Comparison of ENCODE assay signal across 8 cellular contexts in genomic region chr17:34980353-34980680, GRCh38. TPM values are rescaled to one million over a fixed set of nuclear protein-coding genes. Genes with fewer than 3 reads are reported as not detected.
A peak's percentile ranks its signal among the peaks of the same experiment; 100 is the strongest.
DNase-seq lines count a peak whose midpoint lies in the region; ATAC-seq and TF ChIP-seq lines count a peak whose summit lies in the region.

LIG3 (plus strand) TSS chr17:34980512; CDS start chr17:34983006, 2,494 bp downstream.

- TF ChIP-seq POLR2A in NB4 (IDR thresholded peaks at IDR 0.05; ENCODE audit: extremely low read depth, insufficient read length) (peak; percentile 79), gastroesophageal sphincter (IDR thresholded peaks at IDR 0.05) (no peak)

- H3K9me3 Mint-ChIP-seq in HFFc6: no peaks in the 10 kb centered on the region
- no peaks in the 10 kb centered on the region for H3K9me3 Mint-ChIP-seq in activated naive CD4-positive, alpha-beta T cell treated with anti-CD3 and anti-CD28 coated beads for 36 hours

- H3K36me3 ChIP-seq in gastroesophageal sphincter (peaks cover 0 to 17% of the 10 kb centered on the region in 2 donors), neutrophil (no peaks in the 10 kb centered on the region)

- H3K27ac Mint-ChIP-seq in HFFc6: peak within 1 kb of the TSS; percentile 98
- H3K27ac Mint-ChIP-seq in activated naive CD4-positive, alpha-beta T cell treated with anti-CD3 and anti-CD28 coated beads for 36 hours: peak within 1 kb of the TSS; percentile 97

- TF ChIP-seq CTCF in HFFc6 (IDR thresholded peaks at IDR 0.05) (no peak), NB4 (IDR thresholded peaks at IDR 0.05; ENCODE audit: low read depth, low read length) (no peak), gastroesophageal sphincter (IDR thresholded peaks at IDR 0.05) (no peak), neutrophil (IDR thresholded peaks at IDR 0.05) (no peak)

- peak; percentile 96 for ATAC-seq in gastroesophageal sphincter

- WGBS in gastroesophageal sphincter (ENCODE audit: low coverage in 1 of 2), 2 donors: no CpG with 5 or more reads among the region's 39 CpGs

- H3K4me1 ChIP-seq in gastroesophageal sphincter: peaks cover 6 to 49% (median 10%) of the 10 kb centered on the region in 3 donors
- peaks cover 22 to 24% of the 10 kb centered on the region in 2 experiments for H3K4me1 ChIP-seq in neutrophil (ENCODE audit: control insufficient read depth in 1 of 2, insufficient read depth in 1 of 2, low read depth in 1 of 2, low read length in 1 of 2)

- H3K9me3 ChIP-seq in gastroesophageal sphincter (no peaks in the 10 kb centered on the region), neutrophil (no peaks in the 10 kb centered on the region)

- H3K27me3 ChIP-seq in gastroesophageal sphincter: no peaks in the 10 kb centered on the region
- no peaks in the 10 kb centered on the region for H3K27me3 ChIP-seq in neutrophil

- no peak for TF ChIP-seq EP300 in gastroesophageal sphincter (IDR thresholded peaks at IDR 0.05)

- peaks cover 17% of the 10 kb centered on the region for H3K36me3 Mint-ChIP-seq in HFFc6 (ENCODE audit: low read depth)
- peaks cover 7% of the 10 kb centered on the region for H3K36me3 Mint-ChIP-seq in activated naive CD4-positive, alpha-beta T cell treated with anti-CD3 and anti-CD28 coated beads for 36 hours (ENCODE audit: low read depth)

- intact Hi-C loops in activated naive CD4-positive, alpha-beta T cell treated with anti-CD3 and anti-CD28 coated beads for 36 hours (cut with micrococcal nuclease): loop anchor here (1.0 to 10.0 kb wide), 7 partner anchors 19 to 556 kb away; partner anchors contain the start of genes CCT6B and ZNF830

- CTCF ChIA-PET in activated naive CD4-positive, alpha-beta T cell treated with anti-CD3 and anti-CD28 coated beads for 36 hours (lab: Charles Lee): interaction anchor here (1.2 to 1.4 kb wide), 2 partner anchors 110 to 133 kb away, joined by 3 to 6 read pairs; no protein-coding TSS in a partner anchor

- H3K4me3 Mint-ChIP-seq in HFFc6: peak within 1 kb of the TSS; percentile 98
- peak within 1 kb of the TSS; percentile 95 for H3K4me3 Mint-ChIP-seq in activated naive CD4-positive, alpha-beta T cell treated with anti-CD3 and anti-CD28 coated beads for 36 hours

- peak; percentile 98 for DNase-seq in GM03348 (ENCODE audit: low spot score)
- DNase-seq in HFFc6: peak; percentile 90
- peak; percentile 97 for DNase-seq in NB4 (ENCODE audit: low read depth)
- DNase-seq in SK-N-DZ (ENCODE audit: low spot score): peak; percentile 93
- peak; percentile 96 for DNase-seq in activated naive CD4-positive, alpha-beta T cell treated with anti-CD3 and anti-CD28 coated beads for 36 hours
- DNase-seq in substantia nigra (lab: John Stamatoyannopoulos, UW): peak; percentile 24 to 94 (median 87)

- H3K27ac ChIP-seq in gastroesophageal sphincter (peak within 1 kb of the TSS; percentile 98 to 100 (median 100)), neutrophil (peak within 1 kb of the TSS; percentile 86), substantia nigra (ENCODE audit: low read depth, low read length, poor library complexity, severe bottlenecking) (peak within 1 kb of the TSS; percentile 70)

- H3K27me3 Mint-ChIP-seq in HFFc6 (ENCODE audit: insufficient read depth): no peaks in the 10 kb centered on the region; the same call in none of the 2 replicates
- no peaks in the 10 kb centered on the region for H3K27me3 Mint-ChIP-seq in activated naive CD4-positive, alpha-beta T cell treated with anti-CD3 and anti-CD28 coated beads for 36 hours (ENCODE audit: low read depth)

- H3K4me3 ChIP-seq in NB4 (ENCODE audit: low read depth, low read length): peak within 1 kb of the TSS; percentile 80
- peak within 1 kb of the TSS; percentile 78 to 100 for H3K4me3 ChIP-seq in gastroesophageal sphincter
- peak within 1 kb of the TSS; percentile 79 to 80 for H3K4me3 ChIP-seq in neutrophil (ENCODE audit: low read depth in 1 of 2, low read length in 1 of 2)

- H3K4me1 Mint-ChIP-seq in HFFc6 (ENCODE audit: low read depth): peaks cover 49% of the 10 kb centered on the region
- H3K4me1 Mint-ChIP-seq in activated naive CD4-positive, alpha-beta T cell treated with anti-CD3 and anti-CD28 coated beads for 36 hours (ENCODE audit: low read depth): peaks cover 43% of the 10 kb centered on the region

RNA-seq across cellular contexts. Expression of gene LIG3, which starts in this region (rescaled TPM):
- 10 to 100 TPM; 22.6 to 34.4 (median 31.9) TPM for total RNA-seq in HFFc6 (2021; fragmentation: NEBNext Ultra II Directional; extraction: Animal tissue kit (Norgen Biotek cat#: 25700))
- 41.0 and 46.7 TPM in 2 replicates for polyA plus RNA-seq in SK-N-DZ (2014; cell fraction: cytosol; rRNA removed)
- polyA plus RNA-seq in SK-N-DZ (2014; cell fraction: nucleus; rRNA removed): 41.0 and 83.7 TPM in 2 replicates
- 10 to 100 TPM; 47.3 to 47.5 TPM for total RNA-seq in activated naive CD4-positive, alpha-beta T cell treated with anti-CD3 and anti-CD28 coated beads for 36 hours
- 10 to 100 TPM; 25.0 to 36.3 (median 29.9) TPM for total RNA-seq in gastroesophageal sphincter

Comparison
In these comparisons a context has a peak if more than half of its experiments do, and no peak if none do; other contexts are left out.
1. Peak in every context shown above with its lines: DNase-seq, ATAC-seq, H3K4me3 ChIP-seq and H3K27ac ChIP-seq.